In the genomic region with DNA sequence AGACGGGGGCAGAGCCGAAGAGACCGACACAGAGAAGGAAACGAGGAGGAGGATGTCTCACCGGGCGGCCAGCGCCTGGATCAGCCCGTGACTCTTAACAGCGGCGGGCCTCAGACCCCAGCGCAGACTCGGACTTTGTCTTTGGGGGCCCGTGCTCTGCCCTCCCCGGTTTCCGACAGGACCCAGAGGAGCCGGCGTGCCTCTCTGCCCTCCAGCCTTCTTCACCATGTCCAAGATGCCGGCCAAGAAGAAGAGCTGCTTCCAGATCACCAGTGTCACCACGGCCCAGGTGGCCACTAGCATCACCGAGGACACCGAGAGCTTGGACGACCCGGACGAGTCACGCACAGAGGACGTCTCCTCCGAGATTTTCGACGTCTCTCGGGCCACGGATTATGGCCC, we compare ENCODE assay signal across 8 cellular contexts. TPM values are rescaled to one million over a fixed set of nuclear protein-coding genes. Genes with fewer than 3 reads are reported as not detected.
DNase-seq lines count a peak whose midpoint lies in the region; ATAC-seq and TF ChIP-seq lines count a peak whose summit lies in the region.

No MANE protein-coding gene starts in this region.

- H3K27ac Mint-ChIP-seq in activated CD4-positive, alpha-beta T cell treated with anti-CD3 and anti-CD28 coated beads for 36 hours, result peak overlapping the region; percentile 95

- H3K9me3 Mint-ChIP-seq in activated CD4-positive, alpha-beta T cell treated with anti-CD3 and anti-CD28 coated beads for 36 hours (ENCODE audit: low read depth), result no peaks in the 10 kb centered on the region

- H3K27ac ChIP-seq in SK-N-MC, result peak overlapping the region; percentile 99

- peaks cover 21% of the 10 kb centered on the region for H3K36me3 ChIP-seq in SK-N-MC (ENCODE audit: insufficient read depth, low read length)

- peak; percentile 57 for ATAC-seq in activated CD4-positive, alpha-beta T cell treated with anti-CD3 and anti-CD28 coated beads for 36 hours
- ATAC-seq in HG03439 (IDR thresholded peaks at IDR 0.05; ENCODE audit: unreplicated experiment), result no peak

- H3K9ac ChIP-seq in SK-N-MC (ENCODE audit: insufficient read length), result peak overlapping the region; percentile 90

- CTCF ChIA-PET in activated CD4-positive, alpha-beta T cell treated with anti-CD3 and anti-CD28 coated beads for 36 hours (lab: Charles Lee), result interaction anchor here (0.6 to 2.6 kb wide), 11 partner anchors 16 to 1794 kb away, joined by 3 to 10 read pairs (median 3); no protein-coding TSS in a partner anchor

- POLR2A ChIA-PET in activated CD4-positive, alpha-beta T cell treated with anti-CD3 and anti-CD28 coated beads for 36 hours (lab: Charles Lee), result interaction anchor here (0.5 to 1.6 kb wide), 11 partner anchors 24 to 675 kb away, joined by 3 to 9 read pairs (median 4); partner anchors contain the start of genes EIF2A, SELENOT and SERP1

- no peak for DNase-seq in activated CD4-positive, alpha-beta T cell treated with anti-CD3 and anti-CD28 coated beads for 36 hours
- no peak for DNase-seq in activated CD4-positive, alpha-beta T cell treated with anti-CD3 and anti-CD28 coated beads for 48 hours
- DNase-seq in SK-N-MC (ENCODE audit: low read depth, low spot score) (no peak), fibroblast of the aortic adventitia (ENCODE audit: low read depth) (no peak), retinal pigment epithelial cell (ENCODE audit: low read depth) (no peak), NCI-H524 treated with DMSO at 0.1 percent for 48 hours (lab: John Stamatoyannopoulos, UW) (no peak), SIG-M5 treated with dmso at 0.1 percent for 504 hours (lab: John Stamatoyannopoulos, UW; ENCODE audit: unreplicated experiment) (no peak)

- intact Hi-C loops in activated CD4-positive, alpha-beta T cell treated with anti-CD3 and anti-CD28 coated beads for 36 hours (cut with DNase I, micrococcal nuclease), result loop anchor here (1.0 to 5.0 kb wide), 4 partner anchors 137 to 908 kb away; partner anchors contain the start of genes EIF2A (in 1 of the 2), GPR87 (in 1 of the 2), SERP1 (in 1 of the 2) and SIAH2 (in 1 of the 2)

- H3K27me3 Mint-ChIP-seq in activated CD4-positive, alpha-beta T cell treated with anti-CD3 and anti-CD28 coated beads for 36 hours, result no peaks in the 10 kb centered on the region

- no peaks in the 10 kb centered on the region for H3K9me3 ChIP-seq in SK-N-MC (ENCODE audit: low read depth, low read length)

- H3K4me1 Mint-ChIP-seq in activated CD4-positive, alpha-beta T cell treated with anti-CD3 and anti-CD28 coated beads for 36 hours, result peaks cover 27% of the 10 kb centered on the region

- H3K4me3 Mint-ChIP-seq in activated CD4-positive, alpha-beta T cell treated with anti-CD3 and anti-CD28 coated beads for 36 hours, result peak overlapping the region; percentile 77

- no peak for TF ChIP-seq CTCF in fibroblast of the aortic adventitia (IDR thresholded peaks at IDR 0.05; ENCODE audit: insufficient read depth, low read length)
- TF ChIP-seq CTCF in retinal pigment epithelial cell (conservative IDR thresholded peaks at IDR 0.05; ENCODE audit: low read depth, low read length), result no peak

- peaks cover 24% of the 10 kb centered on the region for H3K36me3 Mint-ChIP-seq in activated CD4-positive, alpha-beta T cell treated with anti-CD3 and anti-CD28 coated beads for 36 hours (ENCODE audit: low read depth)

- H3K4me3 ChIP-seq in SK-N-MC (peak overlapping the region; percentile 88), fibroblast of the aortic adventitia (ENCODE audit: low read depth, low read length) (peak overlapping the region; percentile 99), retinal pigment epithelial cell (ENCODE audit: low read length) (peak overlapping the region; percentile 98)

RNA-seq across cellular contexts. Expression of gene TSC22D2, which starts 1.0 kb away (rescaled TPM):
- total RNA-seq in activated CD4-positive, alpha-beta T cell treated with anti-CD3 and anti-CD28 coated beads for 36 hours, result 10 to 100 TPM; 12.0 to 20.2 TPM
- total RNA-seq in fibroblast of the aortic adventitia (ENCODE audit: low replicate concordance), result 10.3 and 15.4 TPM in 2 replicates
